18 cellular contexts compared by ENCODE assay signal in genomic region chr15:30896211-30896606, GRCh38. TPM values are rescaled to one million over a fixed set of nuclear protein-coding genes. Genes with fewer than 3 reads are reported as not detected.
DNase-seq lines count a peak whose midpoint lies in the region; ATAC-seq and TF ChIP-seq lines count a peak whose summit lies in the region.
"Had no signal": no experiment of that assay in that cellular context is flagged by ENCODE, and none has a peak within 500 bp of the region (broad histone marks: within the 10 kb centered on the region; RNA-seq: fewer than 3 reads in every experiment).

No MANE protein-coding gene starts in this region.

- no peak overlapping the region for H3K27ac ChIP-seq in endodermal cell (ENCODE audit: low read depth, low read length)
- H3K27ac ChIP-seq: 22Rv1; A549; BLaER1 treated with 17β-estradiol and CSF1 and Interleukin-3, amounts not matched to agents 10 nM and 100 nM; C4-2B had no signal

- H3K9me3 Mint-ChIP-seq in WTC11 (peaks cover 4% of the 10 kb centered on the region), endodermal cell (no peaks in the 10 kb centered on the region)
- H3K9me3 Mint-ChIP-seq: CD4-positive, alpha-beta T cell; CD8-positive, alpha-beta T cell had no signal

- TF ChIP-seq CTCF in WTC11 (IDR thresholded peaks at IDR 0.05) (no peak), endodermal cell (conservative IDR thresholded peaks at IDR 0.05) (peak; percentile 30)

- H3K27me3 ChIP-seq in endodermal cell (ENCODE audit: control insufficient read depth, insufficient read depth, low read length, poor library complexity, severe bottlenecking): no peaks in the 10 kb centered on the region
- no peaks in the 10 kb centered on the region for H3K27me3 ChIP-seq in H7 (ENCODE audit: control insufficient read depth, insufficient read depth, low read length)
- H3K27me3 ChIP-seq: BLaER1 treated with 17β-estradiol and CSF1 and Interleukin-3, amounts not matched to agents 10 nM and 100 nM had no signal

- CTCF ChIA-PET in WTC11 (lab: Charles Lee): interaction anchor here (0.6 to 0.9 kb wide), 2 partner anchors 37 to 821 kb away, joined by 3 read pairs; no protein-coding TSS in a partner anchor

- H3K27ac Mint-ChIP-seq in WTC11: no peak overlapping the region
- H3K27ac Mint-ChIP-seq in endodermal cell: no peak overlapping the region
- H3K27ac Mint-ChIP-seq: B cell; CD4-positive, alpha-beta T cell; CD8-positive, alpha-beta T cell had no signal

- peaks cover 17% of the 10 kb centered on the region for H3K4me1 Mint-ChIP-seq in WTC11
- H3K4me1 Mint-ChIP-seq in endodermal cell: peaks cover 4% of the 10 kb centered on the region

- H3K4me3 Mint-ChIP-seq in WTC11: no peak overlapping the region
- no peak overlapping the region for H3K4me3 Mint-ChIP-seq in endodermal cell
- H3K4me3 Mint-ChIP-seq: B cell; CD4-positive, alpha-beta T cell; CD8-positive, alpha-beta T cell had no signal

- H3K4me3 ChIP-seq in endodermal cell (ENCODE audit: low read length): no peak overlapping the region
- no peak overlapping the region for H3K4me3 ChIP-seq in H7 (ENCODE audit: insufficient read depth, low read depth, low read length)
- H3K4me3 ChIP-seq: A549; BLaER1 treated with 17β-estradiol and CSF1 and Interleukin-3, amounts not matched to agents 10 nM and 100 nM had no signal

- POLR2A ChIA-PET in WTC11 (lab: Charles Lee): interaction anchor here (0.6 kb wide), 1 partner anchor 260 kb away, joined by 7 read pairs; no protein-coding TSS in a partner anchor

- H3K9me3 ChIP-seq in endodermal cell (ENCODE audit: control insufficient read depth, low read length): no peaks in the 10 kb centered on the region
- H3K9me3 ChIP-seq: A549; BLaER1 treated with 17β-estradiol and CSF1 and Interleukin-3, amounts not matched to agents 10 nM and 100 nM; Caco-2 had no signal

- H3K36me3 Mint-ChIP-seq in WTC11: no peaks in the 10 kb centered on the region
- H3K36me3 Mint-ChIP-seq in endodermal cell (ENCODE audit: low read depth): no peaks in the 10 kb centered on the region
- H3K36me3 Mint-ChIP-seq: CD8-positive, alpha-beta T cell had no signal

- DNase-seq in DMS53 (lab: John Stamatoyannopoulos, UW) (peak; percentile 2), DMS53 treated with DMSO at 0.1 percent for 48 hours (lab: John Stamatoyannopoulos, UW; ENCODE audit: unreplicated experiment) (no peak), WTC11 (ENCODE audit: low spot score) (no peak), endodermal cell (peak; percentile 55), H7 (no peak)
- DNase-seq: AML-193; Calu3; CD4-positive, alpha-beta T cell; CD8-positive, alpha-beta T cell; DMS79 treated with DMSO at 0.1 percent for 48 hours; GF-D8 had no signal

- H3K27me3 Mint-ChIP-seq in WTC11 (ENCODE audit: low read depth) (no peaks in the 10 kb centered on the region), endodermal cell (ENCODE audit: insufficient read depth) (no peaks in the 10 kb centered on the region)
- H3K27me3 Mint-ChIP-seq: B cell had no signal

- H3K9ac ChIP-seq in endodermal cell (ENCODE audit: extremely low read depth, low read length, poor library complexity, severe bottlenecking): no peak overlapping the region
- H3K9ac ChIP-seq: BLaER1 treated with 17β-estradiol and CSF1 and Interleukin-3, amounts not matched to agents 10 nM and 100 nM had no signal

- ATAC-seq in WTC11 (peak; percentile 34), HG03139 (IDR thresholded peaks at IDR 0.05; ENCODE audit: unreplicated experiment) (no peak)
- ATAC-seq: CD8-positive, alpha-beta T cell had no signal

- H3K36me3 ChIP-seq in endodermal cell (ENCODE audit: control insufficient read depth, insufficient read depth, low read length) (no peaks in the 10 kb centered on the region), H7 (replicated peaks; ENCODE audit: control insufficient read depth, insufficient read depth, low read length) (no peaks in the 10 kb centered on the region)
- H3K36me3 ChIP-seq: BLaER1 treated with 17β-estradiol and CSF1 and Interleukin-3, amounts not matched to agents 10 nM and 100 nM had no signal

- 87 to 96% methylated on average over 5 to 12 of the region's 12 CpGs for whole genome bisulfite sequencing in endodermal cell (ENCODE audit: insufficient coverage in 1 of 2, insufficient read length in 1 of 2), 2 experiments

- no peaks in the 10 kb centered on the region for H3K4me1 ChIP-seq in endodermal cell (ENCODE audit: control insufficient read depth, insufficient read depth, low read length)
- H3K4me1 ChIP-seq: Caco-2 had no signal

TF ChIP-seq in WTC11, 78 proteins besides CTCF, POLR2A, EP300 and RAD21:
- TF ChIP-seq ZNF317 (CRISPR knock-in tag; IDR thresholded peaks at IDR 0.05; ENCODE audit: borderline replicate concordance, low read depth) (no peak), OVOL2 (CRISPR knock-in tag; IDR thresholded peaks at IDR 0.05; ENCODE audit: borderline replicate concordance) (no peak), KAT7 (CRISPR knock-in tag; IDR thresholded peaks at IDR 0.05; ENCODE audit: borderline replicate concordance) (no peak)

RNA-seq across cellular contexts. Expression of gene FAN1, which starts 7.5 kb away (rescaled TPM):
- total RNA-seq in WTC11 (2021) (22.8 to 31.5 TPM (median 30.3 TPM) in 3 replicates), endodermal cell (10 to 100 TPM; 20.0 to 25.9 TPM)
- polyA plus RNA-seq in endodermal cell (2013, experiment 1 of 2): 23.9 TPM
- 22.3 TPM for polyA plus RNA-seq in endodermal cell (2013, experiment 2 of 2)
- 22.8 and 30.2 TPM in 2 replicates for total RNA-seq in H7 (2014; rRNA removed; shearing (Covaris generic))

Comparison
In these comparisons a context has a peak if more than half of its experiments do, and no peak if none do; other contexts are left out.
1. DNase-seq: peak in DMS53 (single experiment) and endodermal cell (single experiment); none in DMS53 treated with DMSO at 0.1 percent for 48 hours (single experiment), WTC11 (single experiment) and H7 (single experiment).